8 cellular contexts compared by ENCODE assay signal in genomic region chrX:54529166-54529558, GRCh38. TPM values are rescaled to one million over a fixed set of nuclear protein-coding genes. Genes with fewer than 3 reads are reported as not detected.
A peak's percentile ranks its signal among the peaks of the same experiment; 100 is the strongest.
DNase-seq lines count a peak whose midpoint lies in the region; ATAC-seq and TF ChIP-seq lines count a peak whose summit lies in the region.

No MANE protein-coding gene starts in this region.

- H3K4me3 ChIP-seq in effector memory CD4-positive, alpha-beta T cell (ENCODE audit: insufficient read depth, low read depth, low read length, poor library complexity, severe bottlenecking): peak overlapping the region; percentile 52
- peak overlapping the region; percentile 41 for H3K4me3 ChIP-seq in ovary

- H3K27ac ChIP-seq in effector memory CD4-positive, alpha-beta T cell (ENCODE audit: insufficient read depth, low read length, poor library complexity, severe bottlenecking): no peak overlapping the region
- no peak overlapping the region for H3K27ac ChIP-seq in ovary

- TF ChIP-seq CTCF in ovary (IDR thresholded peaks at IDR 0.05): no peak

- 42 to 46% (median 45%) methylated on average over 4 of the region's 4 CpGs for WGBS in ovary, 3 donors

- no peaks in the 10 kb centered on the region for H3K27me3 ChIP-seq in effector memory CD4-positive, alpha-beta T cell (replicated peaks; ENCODE audit: control insufficient read depth, insufficient read depth, low read length, poor library complexity, severe bottlenecking)
- no peaks in the 10 kb centered on the region for H3K27me3 ChIP-seq in ovary

- H3K9me3 ChIP-seq in effector memory CD4-positive, alpha-beta T cell (ENCODE audit: control insufficient read depth, low read length): no peaks in the 10 kb centered on the region
- H3K9me3 ChIP-seq in ovary: no peaks in the 10 kb centered on the region

- TF ChIP-seq POLR2A in ovary (IDR thresholded peaks at IDR 0.05): no peak

- H3K36me3 ChIP-seq in effector memory CD4-positive, alpha-beta T cell (ENCODE audit: control insufficient read depth, insufficient read depth, low read length): no peaks in the 10 kb centered on the region
- H3K36me3 ChIP-seq in ovary: no peaks in the 10 kb centered on the region

- intact Hi-C loops in ovary (cut with DNase I): no loop called here

- DNase-seq in G401 (ENCODE audit: low spot score): peak; percentile 38
- peak; percentile 29 for DNase-seq in NCI-H748 treated with DMSO at 0.1 percent for 48 hours (lab: John Stamatoyannopoulos, UW)
- no peak for DNase-seq in effector memory CD4-positive, alpha-beta T cell
- DNase-seq in ovary: no peak
- DNase-seq in stimulated activated CD4-positive, alpha-beta T cell treated with anti-CD3 and anti-CD28 coated beads, Interleukin-15, amount 100 ng/mL, for 24 hours: no peak

- in situ Hi-C loops in G401 (cut with HindIII; ENCODE audit: low sequenced_read_pairs): no loop called here

- no peak for ATAC-seq in HG03571 (IDR thresholded peaks at IDR 0.05; ENCODE audit: unreplicated experiment)
- ATAC-seq in GM19395 (IDR thresholded peaks at IDR 0.05; ENCODE audit: unreplicated experiment): no peak
- ATAC-seq in HG03175 (IDR thresholded peaks at IDR 0.05; ENCODE audit: unreplicated experiment): no peak

- peaks cover 9% of the 10 kb centered on the region for H3K4me1 ChIP-seq in effector memory CD4-positive, alpha-beta T cell (ENCODE audit: control insufficient read depth, insufficient read depth, low read length, poor library complexity, severe bottlenecking)
- H3K4me1 ChIP-seq in ovary (ENCODE audit: insufficient read depth): peaks cover 1% of the 10 kb centered on the region

- TF ChIP-seq EP300 in ovary (IDR thresholded peaks at IDR 0.05): no peak

RNA-seq across cellular contexts. Expression of gene GNL3L, which starts 0.9 kb away (rescaled TPM):
- 13.0 and 18.5 TPM in 2 replicates for total RNA-seq in G401 (2014; rRNA removed; shearing (Covaris generic))
- 10 to 100 TPM; 14.2 to 42.2 (median 24.6) TPM for total RNA-seq in ovary
- polyA plus RNA-seq in ovary: 10 to 100 TPM in 1 of 2 donors, 1 to 10 TPM in 1; 5.8 to 18.4 TPM

RNA-seq across cellular contexts. Expression of gene FGD1, which starts 33.1 kb away (rescaled TPM):
- 20.2 and 31.5 TPM in 2 replicates for total RNA-seq in G401 (2014; rRNA removed; shearing (Covaris generic))
- total RNA-seq in ovary: 10 to 100 TPM in 5 of 7 donors, 1 to 10 TPM in 2; 4.3 to 14.7 (median 13.0) TPM
- 1 to 10 TPM; 5.3 to 6.3 TPM for polyA plus RNA-seq in ovary

Comparison
In these comparisons a context has a peak if more than half of its experiments do, and no peak if none do; other contexts are left out.
1. DNase-seq: peak in G401 (single experiment) and NCI-H748 treated with DMSO at 0.1 percent for 48 hours (single experiment); none in effector memory CD4-positive, alpha-beta T cell (0 of 3), ovary (0 of 5) and stimulated activated CD4-positive, alpha-beta T cell treated with anti-CD3 and anti-CD28 coated beads, Interleukin-15, amount 100 ng/mL, for 24 hours (single experiment).